ENCODE assay signal across 16 cellular contexts in genomic region chr7:20190588-20190987, GRCh38.
"Had no signal": no experiment of that assay in that cellular context is flagged by ENCODE, and none has a peak within 500 bp of the region (broad histone marks: within the 10 kb centered on the region; RNA-seq: fewer than 3 reads in every experiment).

No MANE protein-coding gene starts in this region.

- H3K4me3 ChIP-seq: dorsolateral prefrontal cortex, skin epidermis, thyroid gland, vagina had no signal

- FAIRE-seq: astrocyte had no signal

- H3K4me1 Mint-ChIP-seq: activated CD4-positive, alpha-beta T cell treated with anti-CD3 and anti-CD28 coated beads for 36 hours; immature natural killer cell had no signal

- H3K27ac ChIP-seq: parathyroid adenoma, skin epidermis, thyroid gland, vagina had no signal

- H3K27ac Mint-ChIP-seq: activated CD4-positive, alpha-beta T cell treated with anti-CD3 and anti-CD28 coated beads for 36 hours; activated CD8-positive, alpha-beta T cell treated with anti-CD3 and anti-CD28 coated beads for 36 hours; activated naive CD8-positive, alpha-beta T cell treated with anti-CD3 and anti-CD28 coated beads, Interleukin-2, amount 50 U/mL, for 24 hours; immature natural killer cell had no signal

- H3K27me3 Mint-ChIP-seq: activated CD4-positive, alpha-beta T cell treated with anti-CD3 and anti-CD28 coated beads for 36 hours; activated CD8-positive, alpha-beta T cell treated with anti-CD3 and anti-CD28 coated beads for 36 hours; activated naive CD8-positive, alpha-beta T cell treated with anti-CD3 and anti-CD28 coated beads, Interleukin-2, amount 50 U/mL, for 24 hours had no signal

- H3K4me3 Mint-ChIP-seq: activated CD4-positive, alpha-beta T cell treated with anti-CD3 and anti-CD28 coated beads for 36 hours; activated CD8-positive, alpha-beta T cell treated with anti-CD3 and anti-CD28 coated beads for 36 hours; activated naive CD8-positive, alpha-beta T cell treated with anti-CD3 and anti-CD28 coated beads, Interleukin-2, amount 50 U/mL, for 24 hours; immature natural killer cell; neural crest cell had no signal

- H3K27me3 ChIP-seq: dorsolateral prefrontal cortex, thyroid gland, vagina had no signal

- DNase-seq: activated CD4-positive, alpha-beta T cell treated with anti-CD3 and anti-CD28 coated beads for 36 hours; activated CD8-positive, alpha-beta memory T cell treated with anti-CD3 and anti-CD28 coated beads, Interleukin-2, amount 50 U/mL, for 48 hours; activated CD8-positive, alpha-beta T cell treated with anti-CD3 and anti-CD28 coated beads for 36 hours; activated naive CD8-positive, alpha-beta T cell treated with anti-CD3 and anti-CD28 coated beads, Interleukin-2, amount 50 U/mL, for 24 hours; dorsolateral prefrontal cortex; glutamatergic neuron; immature natural killer cell; mesenchymal stem cell; retina; T-helper 9 cell; thyroid gland had no signal
